Comparison of ENCODE assay signal across 37 cellular contexts in genomic region chr6:96051555-96051954, GRCh38. TPM values are rescaled to one million over a fixed set of nuclear protein-coding genes. Genes with fewer than 3 reads are reported as not detected.
"Had no signal": no experiment of that assay in that cellular context is flagged by ENCODE, and none has a peak within 500 bp of the region (broad histone marks: within the 10 kb centered on the region; RNA-seq: fewer than 3 reads in every experiment).

No MANE protein-coding gene starts in this region.

- H3K36me3 ChIP-seq: MG63 had no signal

- H3K4me3 ChIP-seq: MG63 had no signal

- H3K4me2 ChIP-seq: KMS-11 had no signal

- H3K9ac ChIP-seq: KMS-11 had no signal

- H3K27ac ChIP-seq: KMS-11 had no signal

- H3K27me3 ChIP-seq: MG63 had no signal

- H3K9me3 ChIP-seq: MG63 had no signal

- DNase-seq: Karpas-422, Kasumi-1, KG1, MG63, MM.1S, MV-4-11, NCI-H1048, NCI-H1092, NCI-H1092 treated with DMSO at 0.1 percent for 48 hours, NCI-H1105, NCI-H1105 treated with DMSO at 0.1 percent for 48 hours, NCI-H1417, NCI-H1417 treated with DMSO at 0.1 percent for 48 hours, NCI-H1436, NCI-H1436 treated with DMSO at 0.1 percent for 48 hours, NCI-H146, NCI-H1694, NCI-H1694 treated with DMSO at 0.1 percent for 48 hours, NCI-H187, NCI-H187 treated with DMSO at 0.1 percent for 48 hours, NCI-H1930, NCI-H2029, NCI-H2029 treated with DMSO at 0.1 percent for 48 hours, NCI-H2081, NCI-H2081 treated with DMSO at 0.1 percent for 48 hours, NCI-H2107, NCI-H2171, NCI-H2171 treated with DMSO at 0.1 percent for 48 hours, NCI-H2227 treated with DMSO at 0.1 percent for 48 hours, NCI-H226, NCI-H345, NCI-H446, NCI-H446 treated with DMSO at 0.1 percent for 48 hours had no signal

RNA-seq across cellular contexts. Expression of gene FUT9, which starts 35.8 kb away (rescaled TPM):
- total RNA-seq: LHCN-M2, M059J, MCF 10A had no signal
